In the genomic region with DNA sequence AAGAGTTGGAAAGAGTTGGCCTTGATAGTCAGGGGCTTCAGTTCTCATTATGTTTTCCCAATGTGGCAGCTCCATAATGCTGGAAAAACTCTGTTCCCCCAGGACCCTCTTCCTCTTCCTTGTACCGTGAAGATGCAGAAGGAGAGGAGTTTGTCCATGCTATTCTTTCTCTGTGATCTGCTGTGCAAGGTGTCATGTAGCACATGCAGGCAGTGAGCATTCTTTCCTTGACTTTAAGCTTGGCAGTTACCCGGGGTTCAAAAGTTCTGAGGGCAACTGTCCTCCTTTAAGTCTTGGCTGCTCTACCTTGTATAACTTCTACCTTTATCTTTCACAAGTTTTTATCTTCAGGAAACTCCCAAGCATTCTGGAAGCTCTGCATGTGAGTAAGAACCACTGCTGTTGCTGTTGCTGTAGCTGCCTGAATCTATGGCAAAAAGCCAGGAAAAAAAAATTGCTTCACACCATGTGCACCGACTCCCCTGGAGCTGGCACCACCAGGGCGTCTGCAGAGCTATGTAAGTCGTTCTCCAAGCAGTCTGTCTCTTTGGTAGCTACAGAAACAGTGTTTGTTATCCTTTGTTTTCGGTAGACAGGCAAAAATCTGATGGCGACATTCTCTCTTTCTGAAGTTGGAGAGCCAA, we compare ENCODE assay signal across 9 cellular contexts. TPM values are rescaled to one million over a fixed set of nuclear protein-coding genes. Genes with fewer than 3 reads are reported as not detected.
A peak's percentile ranks its signal among the peaks of the same experiment; 100 is the strongest.
DNase-seq lines count a peak whose midpoint lies in the region; ATAC-seq and FAIRE-seq lines count a peak whose summit lies in the region.
"Had no signal": no experiment of that assay in that cellular context is flagged by ENCODE, and none has a peak within 500 bp of the region (broad histone marks: within the 10 kb centered on the region; RNA-seq: fewer than 3 reads in every experiment).

No MANE protein-coding gene starts in this region.

- ATAC-seq in left cardiac atrium (peak; percentile 84 to 93), sciatic nerve (peak; percentile 71), GM21360 (IDR thresholded peaks at IDR 0.05; ENCODE audit: unreplicated experiment) (no peak)

- no peak for FAIRE-seq in RCC 7860 (lab: Jason Lieb, UNC)

- DNase-seq in HT1080 (ENCODE audit: low read depth): peak; percentile 51
- peak in 37 of 58 donors; percentile 2 to 63 (median 25) for DNase-seq in anterior cingulate cortex (lab: John Stamatoyannopoulos, UW)
- DNase-seq in left cardiac atrium: peak; percentile 79
- DNase-seq in sciatic nerve (ENCODE audit: low spot score): no peak
- no peak for DNase-seq in RCC 7860 (ENCODE audit: low spot score)
- DNase-seq in GOT3 (lab: John Stamatoyannopoulos, UW): no peak
- no peak for DNase-seq in NCI-H1092 treated with DMSO at 0.1 percent for 48 hours (lab: John Stamatoyannopoulos, UW)
- DNase-seq: activated CD4-positive, alpha-beta T cell treated with anti-CD3 and anti-CD28 coated beads, Interleukin-2, amount 50 U/mL, for 4 hours had no signal

- intact Hi-C loops in left cardiac atrium (cut with DNase I) (no loop called here), sciatic nerve (cut with DNase I) (no loop called here)

RNA-seq across cellular contexts. Expression of a gene that starts 42.7 kb away (rescaled TPM):
- total RNA-seq in HT1080 (2014; rRNA removed; shearing (Covaris generic)): 113 and 130 TPM in 2 replicates
- 70.6 and 81.3 TPM in 2 replicates for polyA plus RNA-seq in HT1080 (2015; cell fraction: cytosol; rRNA removed)
- polyA plus RNA-seq in HT1080 (2015; cell fraction: nucleus; rRNA removed): 201 and 219 TPM in 2 replicates
- total RNA-seq in left cardiac atrium: 10 to 100 TPM; 54.0 to 80.0 TPM
- total RNA-seq in sciatic nerve: 17.4 TPM

Comparison
In these comparisons a context has a peak if more than half of its experiments do, and no peak if none do; other contexts are left out.
1. DNase-seq: peak in HT1080 (single experiment), anterior cingulate cortex (37 of 58) and left cardiac atrium (single experiment); none in sciatic nerve (single experiment), RCC 7860 (single experiment), GOT3 (single experiment) and NCI-H1092 treated with DMSO at 0.1 percent for 48 hours (single experiment).